23 cellular contexts compared by ENCODE assay signal in the genomic region with DNA sequence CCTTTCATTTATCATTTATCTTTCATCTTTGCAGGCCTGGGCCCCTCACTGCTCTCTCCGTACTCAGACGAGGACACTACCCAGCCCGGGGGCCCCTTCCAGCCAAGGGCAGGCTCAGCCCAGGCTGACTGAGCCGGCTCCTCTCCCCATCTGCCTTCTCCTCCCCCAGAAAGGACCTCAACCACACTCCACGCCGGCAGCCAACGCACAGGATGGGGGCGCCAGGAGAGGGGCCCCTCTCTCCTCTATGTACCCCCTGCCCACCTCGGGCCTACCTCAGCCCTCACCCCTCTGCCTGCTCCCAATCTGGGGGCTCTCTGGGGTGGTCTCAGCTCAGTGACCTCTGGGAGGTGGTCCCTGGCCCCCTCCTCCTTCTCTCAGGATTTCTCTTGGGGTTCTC. TPM values are rescaled to one million over a fixed set of nuclear protein-coding genes. Genes with fewer than 3 reads are reported as not detected.
"Had no signal": no experiment of that assay in that cellular context is flagged by ENCODE, and none has a peak within 500 bp of the region (broad histone marks: within the 10 kb centered on the region; RNA-seq: fewer than 3 reads in every experiment).

No MANE protein-coding gene starts in this region.

- H3K4me3 ChIP-seq: left lung, pancreas, smooth muscle cell, stomach, thyroid gland, uterus had no signal

- H3K27me3 Mint-ChIP-seq: progenitor cell of endocrine pancreas had no signal

- H3K27ac Mint-ChIP-seq: progenitor cell of endocrine pancreas had no signal

- H3K4me3 Mint-ChIP-seq: effector memory CD8-positive, alpha-beta T cell; naive thymus-derived CD8-positive, alpha-beta T cell; neural crest cell; stimulated activated effector memory CD8-positive, alpha-beta T cell treated with anti-CD3 and anti-CD28 coated beads, Interleukin-12 subunit alpha, Interleukin-12 subunit beta, amount 100 ng/mL, for 72 hours had no signal

- H3K4me1 ChIP-seq: left lung, pancreas, stomach, thyroid gland, uterus had no signal

- H3K9me3 Mint-ChIP-seq: effector memory CD8-positive, alpha-beta T cell; naive thymus-derived CD8-positive, alpha-beta T cell; neural crest cell; stimulated activated effector memory CD8-positive, alpha-beta T cell treated with anti-CD3 and anti-CD28 coated beads, Interleukin-12 subunit alpha, Interleukin-12 subunit beta, amount 100 ng/mL, for 72 hours had no signal

- H3K27me3 ChIP-seq: left lung, pancreas, stomach, thyroid gland, uterus had no signal

- H3K27ac ChIP-seq: left lung, pancreas, stomach, thyroid gland, uterus had no signal

- DNase-seq: caudate nucleus; cerebellar nuclear complex; cortex of kidney; effector memory CD8-positive, alpha-beta T cell; left lung; mesenchymal stem cell; midbrain; naive thymus-derived CD8-positive, alpha-beta T cell; nucleus accumbens; pancreas; stimulated activated CD4-positive, alpha-beta T cell treated with anti-CD3 and anti-CD28 coated beads, Interleukin-2, amount 100 ng/mL, for 24 hours; stimulated activated CD4-positive, alpha-beta T cell treated with anti-CD3 and anti-CD28 coated beads, Interleukin-4, amount 100 ng/mL, for 24 hours; stimulated activated naive CD4-positive, alpha-beta T cell treated with Interleukin-2 at 50 U/mL for 16 hours; stomach; thyroid gland; trophoblast cell; uterus had no signal

- H3K4me2 ChIP-seq: smooth muscle cell had no signal

- H3K36me3 Mint-ChIP-seq: naive thymus-derived CD8-positive, alpha-beta T cell; stimulated activated effector memory CD8-positive, alpha-beta T cell treated with anti-CD3 and anti-CD28 coated beads, Interleukin-12 subunit alpha, Interleukin-12 subunit beta, amount 100 ng/mL, for 72 hours had no signal

- H3K36me3 ChIP-seq: pancreas, thyroid gland, uterus had no signal

- H3K9me3 ChIP-seq: left lung, pancreas, stomach, thyroid gland, uterus had no signal

- ATAC-seq: effector memory CD8-positive, alpha-beta T cell; left lung; naive thymus-derived CD8-positive, alpha-beta T cell; pancreas; sciatic nerve; stimulated activated effector memory CD8-positive, alpha-beta T cell treated with anti-CD3 and anti-CD28 coated beads, Interleukin-12 subunit alpha, Interleukin-12 subunit beta, amount 100 ng/mL, for 72 hours had no signal

RNA-seq across cellular contexts. Expression of a gene that starts 42.6 kb away (rescaled TPM):
- total RNA-seq: myocyte; naive thymus-derived CD8-positive, alpha-beta T cell had no signal
- polyA plus RNA-seq: naive thymus-derived CD8-positive, alpha-beta T cell had no signal
